10 cellular contexts compared by ENCODE assay signal in genomic region chrX:154040307-154040756, GRCh38.
DNase-seq lines count a peak whose midpoint lies in the region; ATAC-seq lines count a peak whose summit lies in the region.
"Had no signal": no experiment of that assay in that cellular context is flagged by ENCODE, and none has a peak within 500 bp of the region (broad histone marks: within the 10 kb centered on the region; RNA-seq: fewer than 3 reads in every experiment).

No MANE protein-coding gene starts in this region.

- H3K27ac ChIP-seq in skin epidermis, result peak overlapping the region in 11 of 21 experiments; percentile 9 to 69 (median 52)
- no peak overlapping the region for H3K27ac ChIP-seq in effector memory CD4-positive, alpha-beta T cell (ENCODE audit: insufficient read depth, low read length, poor library complexity, severe bottlenecking)
- H3K27ac ChIP-seq: ovary, SJSA1 had no signal

- no peak for ATAC-seq in HG03354 (IDR thresholded peaks at IDR 0.05; ENCODE audit: poor library complexity, severe bottlenecking, unreplicated experiment)
- ATAC-seq in GM18511 (IDR thresholded peaks at IDR 0.05; ENCODE audit: unreplicated experiment), result no peak
- no peak for ATAC-seq in GM19351 (IDR thresholded peaks at IDR 0.05; ENCODE audit: unreplicated experiment)

- peaks cover 7% of the 10 kb centered on the region for H3K36me3 ChIP-seq in effector memory CD4-positive, alpha-beta T cell (ENCODE audit: control insufficient read depth, insufficient read depth, low read length)
- H3K36me3 ChIP-seq: ovary, SJSA1 had no signal

- no peaks in the 10 kb centered on the region for H3K27me3 ChIP-seq in effector memory CD4-positive, alpha-beta T cell (replicated peaks; ENCODE audit: control insufficient read depth, insufficient read depth, low read length, poor library complexity, severe bottlenecking)
- H3K27me3 ChIP-seq: ovary, SJSA1 had no signal

- H3K4me3 ChIP-seq in skin epidermis, result no peak overlapping the region
- no peak overlapping the region for H3K4me3 ChIP-seq in effector memory CD4-positive, alpha-beta T cell (ENCODE audit: insufficient read depth, low read depth, low read length, poor library complexity, severe bottlenecking)
- H3K4me3 ChIP-seq: ovary, SJSA1 had no signal

- DNase-seq in GM04504 (ENCODE audit: low read depth) (peak; percentile 80), SKM-1 (lab: John Stamatoyannopoulos, UW; ENCODE audit: unreplicated experiment) (peak; percentile 59), fibroblast of peridontal ligament (ENCODE audit: extremely low read depth) (peak; percentile 88)
- no peak for DNase-seq in effector memory CD4-positive, alpha-beta T cell

- H3K4me1 ChIP-seq in effector memory CD4-positive, alpha-beta T cell (ENCODE audit: control insufficient read depth, insufficient read depth, low read length, poor library complexity, severe bottlenecking), result no peaks in the 10 kb centered on the region
- H3K4me1 ChIP-seq: SJSA1 had no signal

- H3K9me3 ChIP-seq in effector memory CD4-positive, alpha-beta T cell (ENCODE audit: control insufficient read depth, low read length), result no peaks in the 10 kb centered on the region
- H3K9me3 ChIP-seq: ovary, SJSA1 had no signal

Comparison
In these comparisons a context has a peak if more than half of its experiments do, and no peak if none do; other contexts are left out.
1. DNase-seq: peak in GM04504 (single experiment), SKM-1 (single experiment) and fibroblast of peridontal ligament (single experiment); none in effector memory CD4-positive, alpha-beta T cell (0 of 3).